7 cellular contexts compared by ENCODE assay signal in the genomic region with DNA sequence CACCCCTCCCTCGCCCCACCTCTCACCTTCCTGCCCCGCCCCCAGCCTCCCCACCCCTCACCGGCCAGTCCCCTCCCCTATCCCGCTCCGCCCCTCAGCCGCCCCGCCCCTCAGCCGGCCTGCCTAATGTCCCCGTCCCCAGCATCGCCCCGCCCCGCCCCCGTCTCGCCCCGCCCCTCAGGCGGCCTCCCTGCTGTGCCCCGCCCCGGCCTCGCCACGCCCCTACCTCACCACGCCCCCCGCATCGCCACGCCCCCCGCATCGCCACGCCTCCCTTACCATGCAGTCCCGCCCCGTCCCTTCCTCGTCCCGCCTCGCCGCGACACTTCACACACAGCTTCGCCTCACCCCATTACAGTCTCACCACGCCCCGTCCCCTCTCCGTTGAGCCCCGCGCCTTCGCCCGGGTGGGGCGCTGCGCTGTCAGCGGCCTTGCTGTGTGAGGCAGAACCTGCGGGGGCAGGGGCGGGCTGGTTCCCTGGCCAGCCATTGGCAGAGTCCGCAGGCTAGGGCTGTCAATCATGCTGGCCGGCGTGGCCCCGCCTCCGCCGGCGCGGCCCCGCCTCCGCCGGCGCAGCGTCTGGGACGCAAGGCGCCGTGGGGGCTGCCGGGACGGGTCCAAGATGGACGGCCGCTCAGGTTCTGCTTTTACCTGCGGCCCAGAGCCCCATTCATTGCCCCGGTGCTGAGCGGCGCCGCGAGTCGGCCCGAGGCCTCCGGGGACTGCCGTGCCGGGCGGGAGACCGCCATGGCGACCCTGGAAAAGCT.
DNase-seq lines count a peak whose midpoint lies in the region; ATAC-seq and TF ChIP-seq lines count a peak whose summit lies in the region.

A gene (plus strand): TSS at position 604 of the 768 bp plus-strand sequence. CDS start 145 bp downstream, at position 749.
A gene (minus strand): TSS at position 461 of the 768 bp plus-strand sequence.

- TF ChIP-seq CTCF in astrocyte of the spinal cord (IDR thresholded peaks at IDR 0.05; ENCODE audit: low read depth, low read length) = no peak
- no peak for TF ChIP-seq CTCF in retinal pigment epithelial cell (conservative IDR thresholded peaks at IDR 0.05; ENCODE audit: low read depth, low read length)

- peak within 1 kb of the TSS; percentile 94 for H3K4me3 ChIP-seq in astrocyte of the spinal cord (ENCODE audit: low read depth, low read length)
- H3K4me3 ChIP-seq in retinal pigment epithelial cell (ENCODE audit: low read length) = peak within 1 kb of the TSS; percentile 88

- DNase-seq in NCI-H2081 (lab: John Stamatoyannopoulos, UW) (peak; percentile 95 to 96), T1000 (lab: John Stamatoyannopoulos, UW) (peak; percentile 99), astrocyte of the spinal cord (ENCODE audit: low read depth, low spot score) (peak; percentile 96), hypothalamus (lab: John Stamatoyannopoulos, UW) (peak; percentile 73 to 100 (median 98)), retinal pigment epithelial cell (ENCODE audit: low read depth) (peak; percentile 74)

- in situ Hi-C loops in astrocyte of the spinal cord (cut with HindIII; ENCODE audit: low sequenced_read_pairs) = no loop called here

- ATAC-seq in GM18517 (IDR thresholded peaks at IDR 0.05; ENCODE audit: unreplicated experiment) (peak; percentile 59), HG03025 (IDR thresholded peaks at IDR 0.05; ENCODE audit: low FRiP score, unreplicated experiment) (peak; percentile 67)

Comparison
In these comparisons a context has a peak if more than half of its experiments do, and no peak if none do; other contexts are left out.
1. Peak in every context shown above with its lines: DNase-seq, ATAC-seq and H3K4me3 ChIP-seq.